16 cellular contexts compared by ENCODE assay signal in genomic region chr18:70221911-70222278, GRCh38. TPM values are rescaled to one million over a fixed set of nuclear protein-coding genes. Genes with fewer than 3 reads are reported as not detected.
DNase-seq lines count a peak whose midpoint lies in the region; ATAC-seq, FAIRE-seq and TF ChIP-seq lines count a peak whose summit lies in the region.
"Had no signal": no experiment of that assay in that cellular context is flagged by ENCODE, and none has a peak within 500 bp of the region (broad histone marks: within the 10 kb centered on the region; RNA-seq: fewer than 3 reads in every experiment).

No MANE protein-coding gene starts in this region.

- TF ChIP-seq RAD21 in H1 (IDR thresholded peaks at IDR 0.05 in 1 of 2, conservative IDR thresholded peaks at IDR 0.05 in 1 of 2; ENCODE audit: low read depth in 2 of 2, low read length in 2 of 2), result no peak

- H3K4ac ChIP-seq in H1 (replicated peaks; ENCODE audit: insufficient read length, low read depth, low read length), result no peak overlapping the region

- H3K4me3 ChIP-seq in H1 (ENCODE audit: extremely low read depth in 1 of 4, insufficient read depth in 2 of 4, low read depth in 3 of 4, low read length in 4 of 4), result peak overlapping the region in 1 of 4 experiments; percentile 26; a peak in 1 of 8 replicates
- H3K4me3 ChIP-seq: K562 had no signal

- no peaks in the 10 kb centered on the region for H3K27me3 ChIP-seq in H1 (replicated peaks in 1 of 4; ENCODE audit: control insufficient read depth in 3 of 4, extremely low read depth in 1 of 4, insufficient read depth in 3 of 4, low read length in 3 of 4)

- no peak overlapping the region for H4K8ac ChIP-seq in H1 (ENCODE audit: extremely low read depth, insufficient read depth, low read length)

- H3K4me2 ChIP-seq in H1 (ENCODE audit: insufficient read depth in 1 of 2, low read depth in 2 of 2, low read length in 2 of 2), result peak overlapping the region; percentile 51; a peak in 2 of 4 replicates

- H3K4me1 ChIP-seq in H1 (replicated peaks in 1 of 4; ENCODE audit: control insufficient read depth in 3 of 4, insufficient read depth in 4 of 4, low read length in 3 of 4), result peaks cover 0 to 9% (median 3%) of the 10 kb centered on the region in 4 experiments; a peak in 3 of 7 replicates

- H3K79me2 ChIP-seq in H1 (ENCODE audit: control insufficient read depth in 1 of 2, insufficient read depth in 2 of 2, low read length in 2 of 2), result no peaks in the 10 kb centered on the region

- H4K20me1 ChIP-seq in H1 (replicated peaks in 1 of 2; ENCODE audit: control insufficient read depth in 1 of 2, insufficient read depth in 2 of 2, low read length in 2 of 2), result no peaks in the 10 kb centered on the region

- H2BK120ac ChIP-seq in H1 (replicated peaks; ENCODE audit: low read depth, low read length), result no peak overlapping the region

- POLR2A ChIA-PET in H1 (lab: Charles Lee; ENCODE audit: partially characterized antibody), result interaction anchor here (0.6 kb wide), 1 partner anchor 228 kb away, joined by 3 read pairs; no protein-coding TSS in a partner anchor

- WGBS in H1 (ENCODE audit: extremely low coverage in 1 of 2, insufficient coverage in 1 of 2, insufficient read length in 1 of 2, insufficient replicate concordance in 2 of 2, low coverage in 1 of 2, low lambda C conversion rate in 2 of 2, missing lambda C conversion rate in 1 of 2), 2 experiments, result 87% methylated on average over 6 of the region's 6 CpGs; no CpG with 5 or more reads in 1 of the 2 experiments

- H2AFZ ChIP-seq in H1 (ENCODE audit: low read length), result no peak overlapping the region

- CTCF ChIA-PET in H1 (lab: Charles Lee; ENCODE audit: partially characterized antibody), result interaction anchor here (0.5 to 1.5 kb wide), 2 partner anchors 27 to 306 kb away, joined by 3 read pairs; no protein-coding TSS in a partner anchor

- H4K5ac ChIP-seq in H1 (ENCODE audit: insufficient read length, low read depth, low read length), result no peak overlapping the region

- in situ Hi-C loops in G401 (cut with HindIII; ENCODE audit: low sequenced_read_pairs), result no loop called here

- 0 out of 4 replicates have a peak, but pooled peaks cover 0 to under 1% of the 10 kb centered on the region in 2 experiments for H3K9me3 ChIP-seq in H1 (ENCODE audit: insufficient read depth in 2 of 2, low read depth in 1 of 2, low read length in 1 of 2)

- no peak overlapping the region for H3K27ac ChIP-seq in H1 (ENCODE audit: low read depth, low read length)

- no peak for TF ChIP-seq EP300 in H1 (IDR thresholded peaks at IDR 0.05; ENCODE audit: borderline replicate concordance in 1 of 2, low read depth in 2 of 2, low read length in 2 of 2)

- ATAC-seq in GM18858 (IDR thresholded peaks at IDR 0.05; ENCODE audit: unreplicated experiment), result no peak
- ATAC-seq: K562 had no signal

- TF ChIP-seq CTCF in H1 (IDR thresholded peaks at IDR 0.05; ENCODE audit: control extremely low read depth in 1 of 3, insufficient read depth in 1 of 3, low read depth in 1 of 3, low read length in 3 of 3), result no peak
- TF ChIP-seq CTCF in GM20000 (IDR thresholded peaks at IDR 0.05; ENCODE audit: extremely low read depth, missing control alignments), result no peak

- H3K36me3 ChIP-seq in H1 (ENCODE audit: control insufficient read depth in 2 of 4, insufficient read depth in 4 of 4, low read length in 3 of 4), result no peaks in the 10 kb centered on the region

- H2BK5ac ChIP-seq in H1 (ENCODE audit: low read depth, low read length), result no peak overlapping the region

- DNase-seq in G401 (ENCODE audit: low spot score), result peak; percentile 27
- DNase-seq in NCI-H69 (lab: John Stamatoyannopoulos, UW), result peak; percentile 45
- no peak for DNase-seq in H1 (ENCODE audit: low read depth in 1 of 2, low spot score in 2 of 2)
- peak; percentile 31 for DNase-seq in retina
- DNase-seq in GM20000 (ENCODE audit: low spot score), result no peak
- no peak for DNase-seq in NAMALWA (ENCODE audit: low spot score)
- DNase-seq: ACHN, DND-41, GOT3, NCI-H1105, NCI-H526, Right ventricle myocardium superior had no signal

- no peak overlapping the region for H3K14ac ChIP-seq in H1 (ENCODE audit: insufficient read length)

- no peak for FAIRE-seq in H1 (lab: Jason Lieb, UNC)
- FAIRE-seq: G401.6, K562, RCC 7860 had no signal

- no peak overlapping the region for H2BK15ac ChIP-seq in H1 (ENCODE audit: low read length)

- no peak overlapping the region for H3K9ac ChIP-seq in H1 (replicated peaks in 1 of 4; ENCODE audit: extremely low read depth in 1 of 4, low read depth in 3 of 4, low read length in 3 of 4)

- TF ChIP-seq POLR2A in H1 (IDR thresholded peaks at IDR 0.05; ENCODE audit: control extremely low read depth in 1 of 2, low read depth in 2 of 2, low read length in 2 of 2), result no peak

- H3K79me1 ChIP-seq in H1 (ENCODE audit: low read depth, low read length), result no peaks in the 10 kb centered on the region

- no peaks in the 10 kb centered on the region for H3K23me2 ChIP-seq in H1 (ENCODE audit: low read depth, low read length)

- no peak overlapping the region for H2AK5ac ChIP-seq in H1 (ENCODE audit: low read depth, low read length)

- H3K23ac ChIP-seq in H1 (ENCODE audit: insufficient read length), result no peak overlapping the region

- no peak overlapping the region for H2BK20ac ChIP-seq in H1 (ENCODE audit: low read length)

- H3K56ac ChIP-seq in H1 (replicated peaks; ENCODE audit: insufficient read length, low read depth, low read length), result no peak overlapping the region

- H3K18ac ChIP-seq in H1 (ENCODE audit: extremely low read depth, low read length), result no peak overlapping the region

- H2BK12ac ChIP-seq in H1 (ENCODE audit: low read depth, low read length), result no peak overlapping the region

- H4K91ac ChIP-seq in H1 (replicated peaks; ENCODE audit: insufficient read length, low read length), result no peak overlapping the region

TF ChIP-seq in H1, 55 proteins besides CTCF, POLR2A, EP300 and RAD21 (continues in another document):
- TF ChIP-seq CHD2 (IDR thresholded peaks at IDR 0.05; ENCODE audit: low read length) (no peak), KDM5A (IDR thresholded peaks at IDR 0.05; ENCODE audit: low read length) (no peak), MAFK (IDR thresholded peaks at IDR 0.05; ENCODE audit: low read depth, low read length) (no peak), CHD1 (IDR thresholded peaks at IDR 0.05; ENCODE audit: low read depth, low read length) (no peak), TAF7 (optimal IDR thresholded peaks at IDR 0.05; ENCODE audit: borderline replicate concordance, low read depth, low read length) (no peak), HDAC6 (IDR thresholded peaks at IDR 0.05; ENCODE audit: low read depth, low read length) (no peak), SRF (IDR thresholded peaks at IDR 0.05; ENCODE audit: low read depth, low read length) (no peak), YY1 (IDR thresholded peaks at IDR 0.05; ENCODE audit: low read depth, low read length) (no peak), CEBPB (IDR thresholded peaks at IDR 0.05; ENCODE audit: low read depth, low read length) (no peak), KDM4A (IDR thresholded peaks at IDR 0.05; ENCODE audit: low read depth, low read length, severe bottlenecking) (no peak), CTBP2 (IDR thresholded peaks at IDR 0.05; ENCODE audit: borderline replicate concordance, insufficient read depth, insufficient read length, low read length) (no peak), RFX5 (IDR thresholded peaks at IDR 0.05; ENCODE audit: borderline replicate concordance, low read depth, low read length) (no peak), E2F6 (IDR thresholded peaks at IDR 0.05) (no peak), SP1 (IDR thresholded peaks at IDR 0.05; ENCODE audit: low read depth, low read length) (no peak), TBP (IDR thresholded peaks at IDR 0.05; ENCODE audit: low read depth, low read length) (no peak)

RNA-seq across cellular contexts. Expression of gene RTTN, which starts 16.4 kb away (rescaled TPM):
- 11.1 and 24.7 TPM in 2 replicates for total RNA-seq in G401 (2014; rRNA removed; shearing (Covaris generic))
- total RNA-seq in H1 (2021; fragmentation: NEBNext Ultra II Directional; extraction: Animal tissue kit (Norgen Biotek cat#: 25700)), result 20.3 and 21.4 TPM in 2 replicates
- 6.5 and 9.1 TPM in 2 replicates for polyA plus RNA-seq in H1 (2011; rRNA removed)
- 9.2 TPM for polyA plus RNA-seq in H1 (2011; cell fraction: cytosol; rRNA removed)
- polyA plus RNA-seq in H1 (2011; cell fraction: nucleus; rRNA removed), result 22.1 TPM
- 9.9 to 10.1 TPM (median 10.0 TPM) in 4 replicates for polyA plus RNA-seq in H1 (2012, experiment 1 of 2)
- 1.4 TPM for polyA plus RNA-seq in H1 (2012, experiment 2 of 2)
- polyA plus RNA-seq in H1 (2013, experiment 1 of 2), result 9.9 TPM
- polyA plus RNA-seq in H1 (2013, experiment 2 of 2), result 8.9 TPM
- polyA minus RNA-seq in H1 (2011; rRNA and poly(A)+ RNA removed), result 47.7 and 62.9 TPM in 2 replicates
- polyA minus RNA-seq in H1 (2011; cell fraction: cytosol; rRNA and poly(A)+ RNA removed), result 16.4 TPM
- 161 TPM for polyA minus RNA-seq in H1 (2011; cell fraction: nucleus; rRNA and poly(A)+ RNA removed)

Comparison
In these comparisons a context has a peak if more than half of its experiments do, and no peak if none do; other contexts are left out.
1. DNase-seq: peak in G401 (single experiment), NCI-H69 (single experiment) and retina (single experiment); none in H1 (0 of 2), GM20000 (single experiment) and NAMALWA (single experiment).